22 cellular contexts compared by ENCODE assay signal in the genomic region with DNA sequence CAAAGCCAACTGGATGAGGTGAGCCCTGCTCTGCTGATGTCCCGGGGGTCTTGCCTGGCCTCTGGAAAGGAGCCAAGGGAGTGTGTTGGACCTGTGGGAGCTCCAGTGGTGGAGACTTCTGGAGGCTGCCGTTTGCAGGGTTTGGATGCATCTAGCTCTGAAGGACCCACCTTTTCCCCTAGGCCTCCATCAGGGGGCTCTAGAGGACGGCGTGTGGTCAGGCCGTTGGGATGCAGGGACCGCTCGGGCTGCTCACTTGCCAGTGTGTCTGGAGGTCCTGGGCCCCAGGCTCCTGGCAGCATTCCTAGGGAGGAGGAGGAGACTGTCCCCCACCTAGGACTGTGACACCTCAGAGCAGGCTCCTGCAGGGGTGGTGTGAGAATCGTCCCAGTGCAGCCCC. TPM values are rescaled to one million over a fixed set of nuclear protein-coding genes. Genes with fewer than 3 reads are reported as not detected.
DNase-seq lines count a peak whose midpoint lies in the region; ATAC-seq, FAIRE-seq and TF ChIP-seq lines count a peak whose summit lies in the region.
"Had no signal": no experiment of that assay in that cellular context is flagged by ENCODE, and none has a peak within 500 bp of the region (broad histone marks: within the 10 kb centered on the region; RNA-seq: fewer than 3 reads in every experiment).

No MANE protein-coding gene starts in this region.

- H3K27ac ChIP-seq in left ventricle myocardium inferior (replicated peaks) (no peak overlapping the region), H1 (ENCODE audit: low read depth, low read length) (no peak overlapping the region), thyroid gland (no peak overlapping the region)
- H3K27ac ChIP-seq: epithelial cell of prostate, RWPE1, transverse colon had no signal

- intact Hi-C loops in left ventricle myocardium inferior (cut with micrococcal nuclease) (no loop called here), left ventricle myocardium superior (cut with micrococcal nuclease) (no loop called here), posterior vena cava (cut with DNase I) (no loop called here), thyroid gland (cut with DNase I) (no loop called here)

- TF ChIP-seq CTCF in left ventricle myocardium inferior (IDR thresholded peaks at IDR 0.05; ENCODE audit: borderline replicate concordance) (peak; percentile 33), H1 (IDR thresholded peaks at IDR 0.05; ENCODE audit: control extremely low read depth in 1 of 3, insufficient read depth in 1 of 3, low read depth in 1 of 3, low read length in 3 of 3) (peak; percentile 52 to 60 (median 56)), thyroid gland (IDR thresholded peaks at IDR 0.05) (no peak)

- H3K18ac ChIP-seq in H1 (ENCODE audit: extremely low read depth, low read length), result no peak overlapping the region; the same call in 1 of the 2 replicates

- no peaks in the 10 kb centered on the region for H4K20me1 ChIP-seq in H1 (replicated peaks in 1 of 2; ENCODE audit: control insufficient read depth in 1 of 2, insufficient read depth in 2 of 2, low read length in 2 of 2)

- H3K9me3 ChIP-seq in left ventricle myocardium inferior (replicated peaks) (no peaks in the 10 kb centered on the region), H1 (ENCODE audit: insufficient read depth in 2 of 2, low read depth in 1 of 2, low read length in 1 of 2) (peaks cover 0 to 3% of the 10 kb centered on the region in 2 experiments; a peak in 3 of 4 replicates), thyroid gland (no peaks in the 10 kb centered on the region)
- H3K9me3 ChIP-seq: transverse colon had no signal

- H3K23me2 ChIP-seq in H1 (ENCODE audit: low read depth, low read length), result no peaks in the 10 kb centered on the region

- H3K14ac ChIP-seq in H1 (ENCODE audit: insufficient read length), result no peak overlapping the region

- H3K27me3 ChIP-seq in left ventricle myocardium inferior (ENCODE audit: low read depth) (no peaks in the 10 kb centered on the region), H1 (replicated peaks in 1 of 4; ENCODE audit: control insufficient read depth in 3 of 4, extremely low read depth in 1 of 4, insufficient read depth in 3 of 4, low read length in 3 of 4) (no peaks in the 10 kb centered on the region), thyroid gland (no peaks in the 10 kb centered on the region)
- H3K27me3 ChIP-seq: transverse colon had no signal

- 75% methylated on average over 8 of the region's 8 CpGs; no CpG with 5 or more reads in 1 of the 2 experiments for WGBS in H1 (ENCODE audit: extremely low coverage in 1 of 2, insufficient coverage in 1 of 2, insufficient read length in 1 of 2, insufficient replicate concordance in 2 of 2, low coverage in 1 of 2, low lambda C conversion rate in 2 of 2, missing lambda C conversion rate in 1 of 2), 2 experiments
- WGBS in thyroid gland, 2 donors, result 77 to 80% methylated on average over 7 to 8 of the region's 8 CpGs

- H2AFZ ChIP-seq in H1 (ENCODE audit: low read length), result no peak overlapping the region

- H3K4ac ChIP-seq in H1 (replicated peaks; ENCODE audit: insufficient read length, low read depth, low read length), result no peak overlapping the region

- CTCF ChIA-PET in H1 (lab: Charles Lee; ENCODE audit: partially characterized antibody), result interaction anchor here (0.7 to 2.4 kb wide), 16 partner anchors 9 to 134 kb away, joined by 3 to 7 read pairs (median 4); no protein-coding TSS in a partner anchor

- no peak overlapping the region for H3K4me2 ChIP-seq in H1 (ENCODE audit: insufficient read depth in 1 of 2, low read depth in 2 of 2, low read length in 2 of 2)

- H3K36me3 ChIP-seq in left ventricle myocardium inferior (peaks cover 8% of the 10 kb centered on the region), H1 (ENCODE audit: control insufficient read depth in 2 of 4, insufficient read depth in 4 of 4, low read length in 3 of 4) (no peaks in the 10 kb centered on the region; a peak in 1 of 8 replicates), thyroid gland (no peaks in the 10 kb centered on the region)
- H3K36me3 ChIP-seq: transverse colon had no signal

- H2BK120ac ChIP-seq in H1 (replicated peaks; ENCODE audit: low read depth, low read length), result no peak overlapping the region

- H3K79me1 ChIP-seq in H1 (ENCODE audit: low read depth, low read length), result no peaks in the 10 kb centered on the region

- H2AK5ac ChIP-seq in H1 (ENCODE audit: low read depth, low read length), result no peak overlapping the region

- H4K91ac ChIP-seq in H1 (replicated peaks; ENCODE audit: insufficient read length, low read length), result no peak overlapping the region

- peak; percentile 58 to 69 for TF ChIP-seq RAD21 in H1 (IDR thresholded peaks at IDR 0.05 in 1 of 2, conservative IDR thresholded peaks at IDR 0.05 in 1 of 2; ENCODE audit: low read depth in 2 of 2, low read length in 2 of 2)

- no peak overlapping the region for H4K8ac ChIP-seq in H1 (ENCODE audit: extremely low read depth, insufficient read depth, low read length)

- no peak overlapping the region for H2BK5ac ChIP-seq in H1 (ENCODE audit: low read depth, low read length)

- no peak for TF ChIP-seq EP300 in H1 (IDR thresholded peaks at IDR 0.05; ENCODE audit: borderline replicate concordance in 1 of 2, low read depth in 2 of 2, low read length in 2 of 2)

- H3K79me2 ChIP-seq in H1 (ENCODE audit: control insufficient read depth in 1 of 2, insufficient read depth in 2 of 2, low read length in 2 of 2), result no peaks in the 10 kb centered on the region

- H3K4me3 ChIP-seq in left ventricle myocardium inferior (no peak overlapping the region), H1 (ENCODE audit: extremely low read depth in 1 of 4, insufficient read depth in 2 of 4, low read depth in 3 of 4, low read length in 4 of 4) (no peak overlapping the region), thyroid gland (replicated peaks in 1 of 3) (no peak overlapping the region)
- H3K4me3 ChIP-seq: transverse colon had no signal

- no peak overlapping the region for H3K56ac ChIP-seq in H1 (replicated peaks; ENCODE audit: insufficient read length, low read depth, low read length)

- POLR2A ChIA-PET in H1 (lab: Charles Lee; ENCODE audit: partially characterized antibody), result no interaction called here

- FAIRE-seq in H1 (lab: Jason Lieb, UNC), result no peak
- FAIRE-seq in frontal cortex (lab: Jason Lieb, UNC), result no peak
- FAIRE-seq: H54, small intestine had no signal

- ATAC-seq in left ventricle myocardium superior, result no peak
- ATAC-seq: CD8-positive, alpha-beta T cell; naive thymus-derived CD8-positive, alpha-beta T cell had no signal

- no peak overlapping the region for H3K23ac ChIP-seq in H1 (ENCODE audit: insufficient read length)

- H3K4me1 ChIP-seq in left ventricle myocardium inferior, result peaks cover 35% of the 10 kb centered on the region
- H3K4me1 ChIP-seq in H1 (replicated peaks in 1 of 4; ENCODE audit: control insufficient read depth in 3 of 4, insufficient read depth in 4 of 4, low read length in 3 of 4), result peaks cover 3 to 14% (median 7%) of the 10 kb centered on the region in 4 experiments
- H3K4me1 ChIP-seq in thyroid gland, result peaks cover 6 to 8% of the 10 kb centered on the region in 2 donors

- no peak overlapping the region for H4K5ac ChIP-seq in H1 (ENCODE audit: insufficient read length, low read depth, low read length)

- H2BK12ac ChIP-seq in H1 (ENCODE audit: low read depth, low read length), result no peak overlapping the region

- TF ChIP-seq POLR2A in H1 (IDR thresholded peaks at IDR 0.05; ENCODE audit: control extremely low read depth in 1 of 2, low read depth in 2 of 2, low read length in 2 of 2), result no peak
- no peak for TF ChIP-seq POLR2A in thyroid gland (IDR thresholded peaks at IDR 0.05)

- no peak overlapping the region for H2BK20ac ChIP-seq in H1 (ENCODE audit: low read length)

- in situ Hi-C loops in SK-MEL-5 (cut with HindIII; ENCODE audit: low pct_unique_long_range_greater_than_20kb, low sequenced_read_pairs), result no loop called here

- no peak overlapping the region for H2BK15ac ChIP-seq in H1 (ENCODE audit: low read length)

- no peak for DNase-seq in left ventricle myocardium inferior
- no peak for DNase-seq in left ventricle myocardium superior
- peak; percentile 13 for DNase-seq in SK-MEL-5 (ENCODE audit: low read depth, low spot score)
- no peak for DNase-seq in H1 (ENCODE audit: low read depth in 1 of 2, low spot score in 2 of 2)
- peak; percentile 65 for DNase-seq in posterior vena cava (ENCODE audit: low spot score)
- no peak for DNase-seq in thyroid gland
- DNase-seq in frontal cortex (ENCODE audit: low spot score in 2 of 2), result no peak
- no peak for DNase-seq in T-helper 1 cell
- DNase-seq: activated CD4-positive, alpha-beta T cell treated with anti-CD3 and anti-CD28 coated beads, Interleukin-2, amount 10 ng/mL, durations not matched to agents 7 days and 5 days; activated gamma-delta T cell treated with Interleukin-2 at 50 U/mL for 16 hours; activated T-cell treated with anti-CD3 and anti-CD28 coated beads, Interleukin-2, amount 50 U/mL, for 24 hours; CD8-positive, alpha-beta T cell; DMS 273 treated with DMSO at 0.1 percent for 48 hours; effector CD4-positive, alpha-beta T cell; head of caudate nucleus; naive thymus-derived CD8-positive, alpha-beta T cell; NCI-H2081; small intestine; transverse colon had no signal

- H3K9ac ChIP-seq in H1 (replicated peaks in 1 of 4; ENCODE audit: extremely low read depth in 1 of 4, low read depth in 3 of 4, low read length in 3 of 4), result no peak overlapping the region

TF ChIP-seq in H1, 55 proteins besides CTCF, POLR2A, EP300 and RAD21 (continues in another document):
- TF ChIP-seq TAF7 (optimal IDR thresholded peaks at IDR 0.05; ENCODE audit: borderline replicate concordance, low read depth, low read length), result no peak
- TF ChIP-seq, protein P1, sequence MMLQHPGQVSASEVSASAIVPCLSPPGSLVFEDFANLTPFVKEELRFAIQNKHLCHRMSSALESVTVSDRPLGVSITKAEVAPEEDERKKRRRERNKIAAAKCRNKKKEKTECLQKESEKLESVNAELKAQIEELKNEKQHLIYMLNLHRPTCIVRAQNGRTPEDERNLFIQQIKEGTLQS (IDR thresholded peaks at IDR 0.05; ENCODE audit: insufficient read depth, low read depth, low read length), result no peak

RNA-seq across cellular contexts. Expression of a gene that starts 58.3 kb away (rescaled TPM):
- total RNA-seq in left ventricle myocardium inferior, result 17.2 TPM
- 16.9 TPM for total RNA-seq in left ventricle myocardium superior
- total RNA-seq in SK-MEL-5 (2014; rRNA removed; shearing (Covaris generic)), result 1.1 and 2.6 TPM in 2 replicates
- 0.90 and 2.8 TPM in 2 replicates for polyA plus RNA-seq in SK-MEL-5 (2015; cell fraction: cytosol; rRNA removed)
- polyA plus RNA-seq in SK-MEL-5 (2015; cell fraction: nucleus; rRNA removed), result 2.3 and 3.0 TPM in 2 replicates
- 10.0 and 11.7 TPM in 2 replicates for total RNA-seq in H1 (2021; fragmentation: NEBNext Ultra II Directional; extraction: Animal tissue kit (Norgen Biotek cat#: 25700))
- polyA plus RNA-seq in H1 (2011; rRNA removed), result 3.6 and 5.6 TPM in 2 replicates
- polyA plus RNA-seq in H1 (2011; cell fraction: cytosol; rRNA removed), result 5.0 TPM
- 6.9 TPM for polyA plus RNA-seq in H1 (2011; cell fraction: nucleus; rRNA removed)
- polyA plus RNA-seq in H1 (2012, experiment 1 of 2), result 4.1 to 4.5 TPM (median 4.2 TPM) in 4 replicates
- polyA plus RNA-seq in H1 (2012, experiment 2 of 2), result 1.9 TPM
- polyA plus RNA-seq in H1 (2013, experiment 1 of 2), result 3.0 TPM
- polyA plus RNA-seq in H1 (2013, experiment 2 of 2), result 3.1 TPM
- polyA minus RNA-seq in H1 (2011; rRNA and poly(A)+ RNA removed), result 8.0 and 10.8 TPM in 2 replicates
- 4.5 TPM for polyA minus RNA-seq in H1 (2011; cell fraction: cytosol; rRNA and poly(A)+ RNA removed)
- 9.1 TPM for polyA minus RNA-seq in H1 (2011; cell fraction: nucleus; rRNA and poly(A)+ RNA removed)
- total RNA-seq in posterior vena cava, result 10 to 100 TPM; 21.1 to 24.5 TPM
- total RNA-seq in thyroid gland, result 10 to 100 TPM in 3 of 4 donors, 1 to 10 TPM in 1; 8.6 to 53.3 (median 31.0) TPM
- 6.9 TPM for total RNA-seq in frontal cortex

Comparison
In these comparisons a context has a peak if more than half of its experiments do, and no peak if none do; other contexts are left out.
1. DNase-seq: peak in SK-MEL-5 (single experiment) and posterior vena cava (single experiment); none in left ventricle myocardium inferior (single experiment), left ventricle myocardium superior (single experiment), H1 (0 of 2), thyroid gland (0 of 2), frontal cortex (0 of 2) and T-helper 1 cell (0 of 5).
2. CTCF ChIP-seq: peak in left ventricle myocardium inferior (single experiment) and H1 (3 of 3); none in thyroid gland (0 of 6).